Comparison of ENCODE assay signal across 8 cellular contexts in the genomic region with DNA sequence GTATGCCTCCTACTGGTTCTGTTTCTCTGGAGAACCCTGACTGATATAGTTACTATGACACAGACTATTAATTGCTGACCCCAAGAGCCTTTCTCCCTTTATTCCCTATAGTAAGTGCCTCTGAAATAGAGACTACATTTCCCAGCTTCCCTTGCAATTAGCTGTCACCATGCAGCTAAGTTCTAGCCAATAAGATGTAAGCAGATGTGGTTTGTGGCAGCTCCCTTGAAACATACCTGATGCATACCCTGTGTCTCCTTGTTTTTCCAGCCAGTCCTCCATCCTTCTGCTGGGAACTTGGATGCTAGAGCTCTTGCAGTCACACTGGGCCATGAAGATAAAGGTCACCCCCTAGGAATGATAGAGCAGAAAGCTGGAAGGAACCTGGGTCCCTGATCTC. TPM values are rescaled to one million over a fixed set of nuclear protein-coding genes. Genes with fewer than 3 reads are reported as not detected.
A peak's percentile ranks its signal among the peaks of the same experiment; 100 is the strongest.
DNase-seq lines count a peak whose midpoint lies in the region; ATAC-seq and TF ChIP-seq lines count a peak whose summit lies in the region.

No MANE protein-coding gene starts in this region.

- TF ChIP-seq POLR2A in esophagus squamous epithelium (IDR thresholded peaks at IDR 0.05) = no peak

- H3K4me1 ChIP-seq in esophagus squamous epithelium = no peaks in the 10 kb centered on the region

- no peaks in the 10 kb centered on the region for H3K36me3 ChIP-seq in esophagus squamous epithelium

- peak; percentile 17 for DNase-seq in NCI-H2227 (lab: John Stamatoyannopoulos, UW; ENCODE audit: unreplicated experiment)
- no peak for DNase-seq in NCI-H2227 treated with DMSO at 0.1 percent for 48 hours (lab: John Stamatoyannopoulos, UW)
- peak; percentile 36 to 52 for DNase-seq in lung microvascular endothelial cell (ENCODE audit: low read depth in 2 of 2)
- DNase-seq in NCI-H2196 (lab: John Stamatoyannopoulos, UW; ENCODE audit: unreplicated experiment) = no peak
- DNase-seq in medulla oblongata (ENCODE audit: extremely low spot score) = no peak
- no peak for DNase-seq in esophagus squamous epithelium (lab: John Stamatoyannopoulos, UW)

- H3K27ac ChIP-seq in esophagus squamous epithelium = no peak overlapping the region

- peak; percentile 65 for ATAC-seq in HG02973 (IDR thresholded peaks at IDR 0.05; ENCODE audit: unreplicated experiment)
- ATAC-seq in SK-N-SH treated with all-trans-retinoic acid at 6 μM for 48 hours = peak; percentile 100

- intact Hi-C loops in esophagus squamous epithelium (cut with DNase I) = no loop called here

- no peaks in the 10 kb centered on the region for H3K9me3 ChIP-seq in esophagus squamous epithelium

- no peak overlapping the region for H3K4me3 ChIP-seq in esophagus squamous epithelium

- no peak for TF ChIP-seq CTCF in esophagus squamous epithelium (IDR thresholded peaks at IDR 0.05)

- no peaks in the 10 kb centered on the region for H3K27me3 ChIP-seq in esophagus squamous epithelium

TF ChIP-seq in SK-N-SH treated with all-trans-retinoic acid at 6 μM for 48 hours, 23 proteins besides CTCF, POLR2A, EP300 and RAD21:
- TF ChIP-seq, protein P1, sequence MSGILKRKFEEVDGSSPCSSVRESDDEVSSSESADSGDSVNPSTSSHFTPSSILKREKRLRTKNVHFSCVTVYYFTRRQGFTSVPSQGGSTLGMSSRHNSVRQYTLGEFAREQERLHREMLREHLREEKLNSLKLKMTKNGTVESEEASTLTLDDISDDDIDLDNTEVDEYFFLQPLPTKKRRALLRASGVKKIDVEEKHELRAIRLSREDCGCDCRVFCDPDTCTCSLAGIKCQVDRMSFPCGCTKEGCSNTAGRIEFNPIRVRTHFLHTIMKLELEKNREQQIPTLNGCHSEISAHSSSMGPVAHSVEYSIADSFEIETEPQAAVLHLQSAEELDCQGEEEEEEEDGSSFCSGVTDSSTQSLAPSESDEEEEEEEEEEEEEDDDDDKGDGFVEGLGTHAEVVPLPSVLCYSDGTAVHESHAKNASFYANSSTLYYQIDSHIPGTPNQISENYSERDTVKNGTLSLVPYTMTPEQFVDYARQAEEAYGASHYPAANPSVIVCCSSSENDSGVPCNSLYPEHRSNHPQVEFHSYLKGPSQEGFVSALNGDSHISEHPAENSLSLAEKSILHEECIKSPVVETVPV (CRISPR knock-in tag; IDR thresholded peaks at IDR 0.05) = no peak

RNA-seq across cellular contexts. Expression of gene TMEM165, which starts 9.7 kb away (rescaled TPM):
- total RNA-seq in lung microvascular endothelial cell (76.1 and 103 TPM in 2 replicates), esophagus squamous epithelium (100 to 1,000 TPM; 136 to 276 (median 179) TPM)

RNA-seq across cellular contexts. Expression of gene SRD5A3, which starts 40.0 kb away (rescaled TPM):
- 9.1 and 10.0 TPM in 2 replicates for total RNA-seq in lung microvascular endothelial cell
- 10 to 100 TPM in 3 of 4 donors, 1 to 10 TPM in 1; 9.9 to 28.1 (median 18.4) TPM for total RNA-seq in esophagus squamous epithelium

Comparison
In these comparisons a context has a peak if more than half of its experiments do, and no peak if none do; other contexts are left out.
1. DNase-seq: peak in NCI-H2227 (single experiment) and lung microvascular endothelial cell (2 of 2); none in NCI-H2227 treated with DMSO at 0.1 percent for 48 hours (single experiment), NCI-H2196 (single experiment), medulla oblongata (single experiment) and esophagus squamous epithelium (single experiment).